ENCODE assay signal across 1 cellular context in the genomic region with DNA sequence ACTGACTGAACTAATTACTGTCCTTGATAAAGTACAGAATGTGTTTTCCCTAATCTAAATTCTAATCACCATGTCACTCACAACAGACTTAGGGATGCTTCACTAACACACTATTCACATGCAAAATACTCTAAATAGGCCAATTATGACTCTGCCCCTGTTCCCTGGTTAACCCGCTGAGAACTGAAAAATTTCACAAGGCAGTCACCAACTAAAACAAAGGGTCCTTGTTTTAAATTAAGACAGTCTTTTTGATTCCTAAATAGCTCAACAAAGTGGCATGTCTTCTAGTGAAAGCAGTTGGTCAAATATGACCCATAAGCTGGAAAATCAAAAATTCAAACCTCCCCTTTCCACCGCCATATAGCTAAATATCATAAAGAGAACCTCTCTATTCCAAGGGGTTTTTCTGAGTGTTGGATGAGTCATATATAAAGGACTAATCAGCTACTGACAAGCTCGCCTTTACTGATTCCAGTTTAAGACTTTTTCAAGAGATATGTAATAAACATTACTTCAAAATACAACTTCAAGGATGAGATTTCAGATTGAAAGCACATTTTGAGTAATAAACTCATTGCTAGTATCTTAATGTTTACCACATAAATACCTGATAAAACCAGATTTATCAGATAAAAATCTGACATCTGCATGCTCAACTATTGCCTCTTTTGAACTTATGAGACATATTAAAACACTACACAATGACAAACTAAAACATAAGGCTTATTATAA.
TF ChIP-seq lines count a peak whose summit lies in the region.

No MANE protein-coding gene starts in this region.

TF ChIP-seq in GM23338, 12 proteins besides CTCF, POLR2A, EP300 and RAD21 (continued from another document):
- TF ChIP-seq, protein P1, sequence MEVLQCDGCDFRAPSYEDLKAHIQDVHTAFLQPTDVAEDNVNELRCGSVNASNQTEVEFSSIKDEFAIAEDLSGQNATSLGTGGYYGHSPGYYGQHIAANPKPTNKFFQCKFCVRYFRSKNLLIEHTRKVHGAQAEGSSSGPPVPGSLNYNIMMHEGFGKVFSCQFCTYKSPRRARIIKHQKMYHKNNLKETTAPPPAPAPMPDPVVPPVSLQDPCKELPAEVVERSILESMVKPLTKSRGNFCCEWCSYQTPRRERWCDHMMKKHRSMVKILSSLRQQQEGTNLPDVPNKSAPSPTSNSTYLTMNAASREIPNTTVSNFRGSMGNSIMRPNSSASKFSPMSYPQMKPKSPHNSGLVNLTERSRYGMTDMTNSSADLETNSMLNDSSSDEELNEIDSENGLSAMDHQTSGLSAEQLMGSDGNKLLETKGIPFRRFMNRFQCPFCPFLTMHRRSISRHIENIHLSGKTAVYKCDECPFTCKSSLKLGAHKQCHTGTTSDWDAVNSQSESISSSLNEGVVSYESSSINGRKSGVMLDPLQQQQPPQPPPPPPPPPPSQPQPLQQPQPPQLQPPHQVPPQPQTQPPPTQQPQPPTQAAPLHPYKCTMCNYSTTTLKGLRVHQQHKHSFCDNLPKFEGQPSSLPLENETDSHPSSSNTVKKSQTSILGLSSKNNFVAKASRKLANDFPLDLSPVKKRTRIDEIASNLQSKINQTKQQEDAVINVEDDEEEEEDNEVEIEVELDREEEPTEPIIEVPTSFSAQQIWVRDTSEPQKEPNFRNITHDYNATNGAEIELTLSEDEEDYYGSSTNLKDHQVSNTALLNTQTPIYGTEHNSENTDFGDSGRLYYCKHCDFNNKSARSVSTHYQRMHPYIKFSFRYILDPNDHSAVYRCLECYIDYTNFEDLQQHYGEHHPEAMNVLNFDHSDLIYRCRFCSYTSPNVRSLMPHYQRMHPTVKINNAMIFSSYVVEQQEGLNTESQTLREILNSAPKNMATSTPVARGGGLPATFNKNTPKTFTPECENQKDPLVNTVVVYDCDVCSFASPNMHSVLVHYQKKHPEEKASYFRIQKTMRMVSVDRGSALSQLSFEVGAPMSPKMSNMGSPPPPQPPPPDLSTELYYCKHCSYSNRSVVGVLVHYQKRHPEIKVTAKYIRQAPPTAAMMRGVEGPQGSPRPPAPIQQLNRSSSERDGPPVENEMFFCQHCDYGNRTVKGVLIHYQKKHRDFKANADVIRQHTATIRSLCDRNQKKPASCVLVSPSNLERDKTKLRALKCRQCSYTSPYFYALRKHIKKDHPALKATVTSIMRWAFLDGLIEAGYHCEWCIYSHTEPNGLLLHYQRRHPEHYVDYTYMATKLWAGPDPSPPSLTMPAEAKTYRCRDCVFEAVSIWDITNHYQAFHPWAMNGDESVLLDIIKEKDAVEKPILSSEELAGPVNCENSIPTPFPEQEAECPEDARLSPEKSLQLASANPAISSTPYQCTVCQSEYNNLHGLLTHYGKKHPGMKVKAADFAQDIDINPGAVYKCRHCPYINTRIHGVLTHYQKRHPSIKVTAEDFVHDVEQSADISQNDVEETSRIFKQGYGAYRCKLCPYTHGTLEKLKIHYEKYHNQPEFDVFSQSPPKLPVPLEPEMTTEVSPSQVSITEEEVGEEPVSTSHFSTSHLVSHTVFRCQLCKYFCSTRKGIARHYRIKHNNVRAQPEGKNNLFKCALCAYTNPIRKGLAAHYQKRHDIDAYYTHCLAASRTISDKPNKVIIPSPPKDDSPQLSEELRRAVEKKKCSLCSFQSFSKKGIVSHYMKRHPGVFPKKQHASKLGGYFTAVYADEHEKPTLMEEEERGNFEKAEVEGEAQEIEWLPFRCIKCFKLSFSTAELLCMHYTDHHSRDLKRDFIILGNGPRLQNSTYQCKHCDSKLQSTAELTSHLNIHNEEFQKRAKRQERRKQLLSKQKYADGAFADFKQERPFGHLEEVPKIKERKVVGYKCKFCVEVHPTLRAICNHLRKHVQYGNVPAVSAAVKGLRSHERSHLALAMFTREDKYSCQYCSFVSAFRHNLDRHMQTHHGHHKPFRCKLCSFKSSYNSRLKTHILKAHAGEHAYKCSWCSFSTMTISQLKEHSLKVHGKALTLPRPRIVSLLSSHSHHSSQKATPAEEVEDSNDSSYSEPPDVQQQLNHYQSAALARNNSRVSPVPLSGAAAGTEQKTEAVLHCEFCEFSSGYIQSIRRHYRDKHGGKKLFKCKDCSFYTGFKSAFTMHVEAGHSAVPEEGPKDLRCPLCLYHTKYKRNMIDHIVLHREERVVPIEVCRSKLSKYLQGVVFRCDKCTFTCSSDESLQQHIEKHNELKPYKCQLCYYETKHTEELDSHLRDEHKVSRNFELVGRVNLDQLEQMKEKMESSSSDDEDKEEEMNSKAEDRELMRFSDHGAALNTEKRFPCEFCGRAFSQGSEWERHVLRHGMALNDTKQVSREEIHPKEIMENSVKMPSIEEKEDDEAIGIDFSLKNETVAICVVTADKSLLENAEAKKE (CRISPR knock-in tag; IDR thresholded peaks at IDR 0.05): no peak
- TF ChIP-seq STAT1 (IDR thresholded peaks at IDR 0.05; ENCODE audit: unreplicated experiment) (no peak), ZNF331 (CRISPR knock-in tag; IDR thresholded peaks at IDR 0.05; ENCODE audit: low read depth) (no peak)
TF ChIP-seq in GM23338: peak in this region for 3.
